ENCODE assay signal across 37 cellular contexts in genomic region chr5:148208226-148208625, GRCh38. TPM values are rescaled to one million over a fixed set of nuclear protein-coding genes. Genes with fewer than 3 reads are reported as not detected.
"Had no signal": no experiment of that assay in that cellular context is flagged by ENCODE, and none has a peak within 500 bp of the region (broad histone marks: within the 10 kb centered on the region; RNA-seq: fewer than 3 reads in every experiment).

No MANE protein-coding gene starts in this region.

- FAIRE-seq: endothelial cell of umbilical vein, islet of Langerhans, pancreas had no signal

- H3K4me1 ChIP-seq: colonic mucosa, spleen, upper lobe of left lung, uterus had no signal

- H3K9me3 ChIP-seq: colonic mucosa, heart right ventricle, mucosa of descending colon, neutrophil, pancreas, right lobe of liver, spleen, thoracic aorta, tibial nerve, upper lobe of left lung, uterus had no signal

- H3K27ac ChIP-seq: colonic mucosa, neutrophil, pancreas, right lobe of liver, spleen, thoracic aorta, tibial nerve, upper lobe of left lung, uterus had no signal

- H3K27me3 ChIP-seq: colonic mucosa, heart right ventricle, neutrophil, pancreas, right lobe of liver, spleen, tibial nerve, upper lobe of left lung, uterus had no signal

- DNase-seq: colonic mucosa; dermis blood vessel endothelial cell; effector memory CD4-positive, alpha-beta T cell; foreskin fibroblast; glutamatergic neuron; heart right ventricle; hippocampal formation; kidney glomerular epithelial cell; left colon; mesenchymal stem cell; mucosa of descending colon; naive B cell; pancreas; retina; right lobe of liver; spleen; stimulated activated CD4-positive, alpha-beta T cell treated with anti-CD3 and anti-CD28 coated beads, Interleukin-4, amount 100 ng/mL, for 4 hours; stimulated activated naive CD8-positive, alpha-beta T cell treated with anti-CD3 and anti-CD28 coated beads, Interleukin-15, Interleukin-2, amounts not matched to agents 100 U/mL and 50 U/mL, for 24 hours; upper lobe of left lung; uterus had no signal

- ATAC-seq: heart right ventricle; left colon; mucosa of descending colon; natural killer cell treated with Interleukin-12 subunit alpha and Interleukin-12 subunit beta and Interleukin-15 and Interleukin-18, amount 100 ng/mL, for 72 hours; pancreas; right lobe of liver; stimulated activated memory B cell treated with anti-CD40 and anti-IgM and Interleukin-4, amounts not matched to agents 10 μg/mL and 1 μg/mL and 100 μg/mL, for 72 hours; stimulated activated naive CD8-positive, alpha-beta T cell treated with anti-CD3 and anti-CD28 coated beads, Interleukin-15, Interleukin-2, amounts not matched to agents 100 U/mL and 50 U/mL, for 24 hours had no signal

- H3K36me3 ChIP-seq: colonic mucosa, heart right ventricle, neutrophil, pancreas, right lobe of liver, spleen, thoracic aorta, tibial nerve, upper lobe of left lung, uterus had no signal

- H3K4me3 ChIP-seq: colonic mucosa, heart right ventricle, lung, mucosa of descending colon, pancreas, right lobe of liver, spleen, thoracic aorta, tibial nerve, upper lobe of left lung, uterus had no signal

RNA-seq across cellular contexts. Expression of gene SPINK6, which starts 5.4 kb away (rescaled TPM):
- total RNA-seq: chondrocyte; dermis blood vessel endothelial cell; endothelial cell of umbilical vein; heart right ventricle; left colon; liver; lung; mesothelial cell of epicardium; natural killer cell treated with Interleukin-12 subunit alpha and Interleukin-12 subunit beta and Interleukin-15 and Interleukin-18, amount 100 ng/mL, for 72 hours; neural crest cell; pancreas; posterior vena cava; pulmonary artery endothelial cell; right lobe of liver; skeletal muscle tissue; spleen; thoracic aorta; tibial nerve; upper lobe of left lung; uterus had no signal
- polyA plus RNA-seq: endothelial cell of umbilical vein, heart right ventricle, liver, pancreas, spleen had no signal

RNA-seq across cellular contexts. Expression of gene MARCOL, which starts 30.1 kb away (rescaled TPM):
- total RNA-seq: chondrocyte; dermis blood vessel endothelial cell; endothelial cell of umbilical vein; heart right ventricle; left colon; liver; lung; mesothelial cell of epicardium; natural killer cell treated with Interleukin-12 subunit alpha and Interleukin-12 subunit beta and Interleukin-15 and Interleukin-18, amount 100 ng/mL, for 72 hours; neural crest cell; omental fat pad; pancreas; posterior vena cava; pulmonary artery endothelial cell; right lobe of liver; skeletal muscle tissue; spleen; thoracic aorta; tibial nerve; upper lobe of left lung; uterus had no signal
- polyA plus RNA-seq: endothelial cell of umbilical vein, esophagus, heart right ventricle, liver, lung, pancreas, spleen had no signal

RNA-seq across cellular contexts. Expression of gene SPINK14, which starts 39.9 kb away (rescaled TPM):
- total RNA-seq: chondrocyte; colonic mucosa; dermis blood vessel endothelial cell; endothelial cell of umbilical vein; heart right ventricle; left colon; liver; lung; mesothelial cell of epicardium; mucosa of descending colon; natural killer cell treated with Interleukin-12 subunit alpha and Interleukin-12 subunit beta and Interleukin-15 and Interleukin-18, amount 100 ng/mL, for 72 hours; neural crest cell; omental fat pad; pancreas; posterior vena cava; pulmonary artery endothelial cell; right lobe of liver; skeletal muscle tissue; spleen; thoracic aorta; tibial nerve; upper lobe of left lung; uterus had no signal
- polyA plus RNA-seq: endothelial cell of umbilical vein, esophagus, heart right ventricle, liver, lung, pancreas, spleen had no signal
